1 cellular context compared by ENCODE assay signal in the genomic region with DNA sequence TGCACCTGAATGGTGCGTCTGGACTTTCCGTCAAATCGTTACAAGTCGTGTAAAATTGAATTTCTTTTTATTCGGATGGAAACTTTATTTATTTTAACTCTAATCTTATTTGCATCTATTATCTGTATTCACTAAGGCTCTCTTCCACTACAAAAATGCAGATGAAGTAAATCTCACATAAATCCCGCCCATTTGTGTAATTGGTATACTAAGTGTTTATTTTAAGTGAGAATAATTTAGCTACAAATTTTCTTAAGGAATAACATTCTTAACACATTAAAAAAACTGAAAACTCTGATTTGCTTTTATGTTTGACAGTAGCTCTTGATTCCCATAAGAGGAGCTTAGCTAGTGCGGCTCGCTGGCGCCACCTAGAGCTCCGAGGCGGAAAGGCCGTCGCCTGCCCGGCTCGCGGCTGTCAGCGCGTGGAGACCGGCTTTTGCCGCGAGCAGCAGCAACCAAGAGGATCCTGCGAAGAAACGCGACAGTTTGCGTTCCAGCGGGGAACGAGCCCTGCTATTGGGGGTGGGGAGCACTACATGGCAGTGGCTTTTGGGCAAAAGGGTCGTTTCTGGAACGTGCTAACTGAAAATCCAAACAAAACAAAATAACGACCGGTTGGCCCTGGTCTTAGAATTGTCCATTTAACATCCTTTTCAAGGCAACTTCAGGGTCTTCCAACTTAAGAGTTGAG.
A peak's percentile ranks its signal among the peaks of the same experiment; 100 is the strongest.
TF ChIP-seq lines count a peak whose summit lies in the region.

No MANE protein-coding gene starts in this region.

TF ChIP-seq in H1, 55 proteins besides CTCF, POLR2A, EP300 and RAD21:
- TF ChIP-seq CEBPB (IDR thresholded peaks at IDR 0.05; ENCODE audit: low read depth, low read length): no peak
- TF ChIP-seq SP4 (IDR thresholded peaks at IDR 0.05; ENCODE audit: low read length): no peak
- 0 out of 2 replicates have a peak, but pooled peaks have one; percentile 23 for TF ChIP-seq BACH1 (IDR thresholded peaks at IDR 0.05; ENCODE audit: low read length)
- TF ChIP-seq, protein P1, sequence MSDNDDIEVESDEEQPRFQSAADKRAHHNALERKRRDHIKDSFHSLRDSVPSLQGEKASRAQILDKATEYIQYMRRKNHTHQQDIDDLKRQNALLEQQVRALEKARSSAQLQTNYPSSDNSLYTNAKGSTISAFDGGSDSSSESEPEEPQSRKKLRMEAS (IDR thresholded peaks at IDR 0.05): peak; percentile 84
- peak; percentile 66 to 87; a peak in 2 of 4 replicates for TF ChIP-seq SIN3A (conservative IDR thresholded peaks at IDR 0.05 in 1 of 2, IDR thresholded peaks at IDR 0.05 in 1 of 2; ENCODE audit: low read depth in 1 of 2, low read length in 2 of 2)
- TF ChIP-seq JUND (IDR thresholded peaks at IDR 0.05; ENCODE audit: low read length): 0 out of 2 replicates have a peak, but pooled peaks have one; percentile 16
- no peak for TF ChIP-seq EZH2 (IDR thresholded peaks at IDR 0.05; ENCODE audit: low read depth, low read length, severe bottlenecking)
- TF ChIP-seq SRF (IDR thresholded peaks at IDR 0.05; ENCODE audit: low read depth, low read length): no peak
- TF ChIP-seq HDAC2 (IDR thresholded peaks at IDR 0.05; ENCODE audit: borderline replicate concordance in 1 of 2, low read depth in 2 of 2, low read length in 2 of 2): peak in 1 of 2 experiments; percentile 43; a peak in 2 of 4 replicates
- TF ChIP-seq ATF2 (IDR thresholded peaks at IDR 0.05; ENCODE audit: low read length): no peak
- peak; percentile 14; the same call in 1 of the 2 replicates for TF ChIP-seq TEAD4 (IDR thresholded peaks at IDR 0.05; ENCODE audit: low read depth, low read length)
- TF ChIP-seq, protein P2, sequence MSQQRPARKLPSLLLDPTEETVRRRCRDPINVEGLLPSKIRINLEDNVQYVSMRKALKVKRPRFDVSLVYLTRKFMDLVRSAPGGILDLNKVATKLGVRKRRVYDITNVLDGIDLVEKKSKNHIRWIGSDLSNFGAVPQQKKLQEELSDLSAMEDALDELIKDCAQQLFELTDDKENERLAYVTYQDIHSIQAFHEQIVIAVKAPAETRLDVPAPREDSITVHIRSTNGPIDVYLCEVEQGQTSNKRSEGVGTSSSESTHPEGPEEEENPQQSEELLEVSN (IDR thresholded peaks at IDR 0.05): peak; percentile 72
- no peak for TF ChIP-seq SP2 (IDR thresholded peaks at IDR 0.05; ENCODE audit: low read length)
- TF ChIP-seq, protein P3, sequence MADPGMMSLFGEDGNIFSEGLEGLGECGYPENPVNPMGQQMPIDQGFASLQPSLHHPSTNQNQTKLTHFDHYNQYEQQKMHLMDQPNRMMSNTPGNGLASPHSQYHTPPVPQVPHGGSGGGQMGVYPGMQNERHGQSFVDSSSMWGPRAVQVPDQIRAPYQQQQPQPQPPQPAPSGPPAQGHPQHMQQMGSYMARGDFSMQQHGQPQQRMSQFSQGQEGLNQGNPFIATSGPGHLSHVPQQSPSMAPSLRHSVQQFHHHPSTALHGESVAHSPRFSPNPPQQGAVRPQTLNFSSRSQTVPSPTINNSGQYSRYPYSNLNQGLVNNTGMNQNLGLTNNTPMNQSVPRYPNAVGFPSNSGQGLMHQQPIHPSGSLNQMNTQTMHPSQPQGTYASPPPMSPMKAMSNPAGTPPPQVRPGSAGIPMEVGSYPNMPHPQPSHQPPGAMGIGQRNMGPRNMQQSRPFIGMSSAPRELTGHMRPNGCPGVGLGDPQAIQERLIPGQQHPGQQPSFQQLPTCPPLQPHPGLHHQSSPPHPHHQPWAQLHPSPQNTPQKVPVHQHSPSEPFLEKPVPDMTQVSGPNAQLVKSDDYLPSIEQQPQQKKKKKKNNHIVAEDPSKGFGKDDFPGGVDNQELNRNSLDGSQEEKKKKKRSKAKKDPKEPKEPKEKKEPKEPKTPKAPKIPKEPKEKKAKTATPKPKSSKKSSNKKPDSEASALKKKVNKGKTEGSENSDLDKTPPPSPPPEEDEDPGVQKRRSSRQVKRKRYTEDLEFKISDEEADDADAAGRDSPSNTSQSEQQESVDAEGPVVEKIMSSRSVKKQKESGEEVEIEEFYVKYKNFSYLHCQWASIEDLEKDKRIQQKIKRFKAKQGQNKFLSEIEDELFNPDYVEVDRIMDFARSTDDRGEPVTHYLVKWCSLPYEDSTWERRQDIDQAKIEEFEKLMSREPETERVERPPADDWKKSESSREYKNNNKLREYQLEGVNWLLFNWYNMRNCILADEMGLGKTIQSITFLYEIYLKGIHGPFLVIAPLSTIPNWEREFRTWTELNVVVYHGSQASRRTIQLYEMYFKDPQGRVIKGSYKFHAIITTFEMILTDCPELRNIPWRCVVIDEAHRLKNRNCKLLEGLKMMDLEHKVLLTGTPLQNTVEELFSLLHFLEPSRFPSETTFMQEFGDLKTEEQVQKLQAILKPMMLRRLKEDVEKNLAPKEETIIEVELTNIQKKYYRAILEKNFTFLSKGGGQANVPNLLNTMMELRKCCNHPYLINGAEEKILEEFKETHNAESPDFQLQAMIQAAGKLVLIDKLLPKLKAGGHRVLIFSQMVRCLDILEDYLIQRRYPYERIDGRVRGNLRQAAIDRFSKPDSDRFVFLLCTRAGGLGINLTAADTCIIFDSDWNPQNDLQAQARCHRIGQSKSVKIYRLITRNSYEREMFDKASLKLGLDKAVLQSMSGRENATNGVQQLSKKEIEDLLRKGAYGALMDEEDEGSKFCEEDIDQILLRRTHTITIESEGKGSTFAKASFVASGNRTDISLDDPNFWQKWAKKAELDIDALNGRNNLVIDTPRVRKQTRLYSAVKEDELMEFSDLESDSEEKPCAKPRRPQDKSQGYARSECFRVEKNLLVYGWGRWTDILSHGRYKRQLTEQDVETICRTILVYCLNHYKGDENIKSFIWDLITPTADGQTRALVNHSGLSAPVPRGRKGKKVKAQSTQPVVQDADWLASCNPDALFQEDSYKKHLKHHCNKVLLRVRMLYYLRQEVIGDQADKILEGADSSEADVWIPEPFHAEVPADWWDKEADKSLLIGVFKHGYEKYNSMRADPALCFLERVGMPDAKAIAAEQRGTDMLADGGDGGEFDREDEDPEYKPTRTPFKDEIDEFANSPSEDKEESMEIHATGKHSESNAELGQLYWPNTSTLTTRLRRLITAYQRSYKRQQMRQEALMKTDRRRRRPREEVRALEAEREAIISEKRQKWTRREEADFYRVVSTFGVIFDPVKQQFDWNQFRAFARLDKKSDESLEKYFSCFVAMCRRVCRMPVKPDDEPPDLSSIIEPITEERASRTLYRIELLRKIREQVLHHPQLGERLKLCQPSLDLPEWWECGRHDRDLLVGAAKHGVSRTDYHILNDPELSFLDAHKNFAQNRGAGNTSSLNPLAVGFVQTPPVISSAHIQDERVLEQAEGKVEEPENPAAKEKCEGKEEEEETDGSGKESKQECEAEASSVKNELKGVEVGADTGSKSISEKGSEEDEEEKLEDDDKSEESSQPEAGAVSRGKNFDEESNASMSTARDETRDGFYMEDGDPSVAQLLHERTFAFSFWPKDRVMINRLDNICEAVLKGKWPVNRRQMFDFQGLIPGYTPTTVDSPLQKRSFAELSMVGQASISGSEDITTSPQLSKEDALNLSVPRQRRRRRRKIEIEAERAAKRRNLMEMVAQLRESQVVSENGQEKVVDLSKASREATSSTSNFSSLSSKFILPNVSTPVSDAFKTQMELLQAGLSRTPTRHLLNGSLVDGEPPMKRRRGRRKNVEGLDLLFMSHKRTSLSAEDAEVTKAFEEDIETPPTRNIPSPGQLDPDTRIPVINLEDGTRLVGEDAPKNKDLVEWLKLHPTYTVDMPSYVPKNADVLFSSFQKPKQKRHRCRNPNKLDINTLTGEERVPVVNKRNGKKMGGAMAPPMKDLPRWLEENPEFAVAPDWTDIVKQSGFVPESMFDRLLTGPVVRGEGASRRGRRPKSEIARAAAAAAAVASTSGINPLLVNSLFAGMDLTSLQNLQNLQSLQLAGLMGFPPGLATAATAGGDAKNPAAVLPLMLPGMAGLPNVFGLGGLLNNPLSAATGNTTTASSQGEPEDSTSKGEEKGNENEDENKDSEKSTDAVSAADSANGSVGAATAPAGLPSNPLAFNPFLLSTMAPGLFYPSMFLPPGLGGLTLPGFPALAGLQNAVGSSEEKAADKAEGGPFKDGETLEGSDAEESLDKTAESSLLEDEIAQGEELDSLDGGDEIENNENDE (IDR thresholded peaks at IDR 0.05; ENCODE audit: insufficient replicate concordance, low read length): peak; percentile 20
- peak; percentile 49 for TF ChIP-seq SAP30 (IDR thresholded peaks at IDR 0.05; ENCODE audit: insufficient read depth, insufficient replicate concordance, low read length)
TF ChIP-seq in H1: peak in this region for 9.
